18 cellular contexts compared by ENCODE assay signal in the genomic region with DNA sequence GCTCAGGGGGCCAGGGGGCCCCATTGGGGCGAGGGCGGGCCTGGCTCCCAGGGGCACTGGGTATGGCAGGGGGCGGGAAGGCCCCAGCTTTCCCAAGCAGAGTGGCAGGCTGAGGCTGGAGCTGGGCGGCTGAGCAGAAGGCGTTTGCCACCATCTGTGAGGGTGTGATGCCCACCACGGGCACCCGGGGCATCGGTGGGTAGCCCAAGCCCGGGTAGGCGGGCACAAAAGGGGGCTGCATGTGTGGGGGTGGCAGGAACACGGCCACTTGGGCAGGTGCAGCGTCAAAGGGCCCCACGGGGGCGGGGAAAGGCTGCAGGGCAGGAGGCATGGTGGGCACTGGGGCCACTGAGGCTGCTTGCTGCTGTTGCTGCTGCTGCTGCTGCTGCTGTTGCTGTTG.
"Had no signal": no experiment of that assay in that cellular context is flagged by ENCODE, and none has a peak within 500 bp of the region (broad histone marks: within the 10 kb centered on the region; RNA-seq: fewer than 3 reads in every experiment).

No MANE protein-coding gene starts in this region.

- H3K4me2 ChIP-seq: KMS-11, SK-N-SH had no signal

- H3K9me3 ChIP-seq: SK-N-SH had no signal

- FAIRE-seq: HepG2, RCC 7860 had no signal

- DNase-seq: IMR-90, Kasumi-1, MM.1S, NCI-H1092 treated with DMSO at 0.1 percent for 48 hours, NCI-H1436, NCI-H187 treated with DMSO at 0.1 percent for 48 hours, NCI-H2029 treated with DMSO at 0.1 percent for 48 hours, NCI-H2107, NCI-H2227 treated with DMSO at 0.1 percent for 48 hours, NCI-H524, NCI-H526 treated with DMSO at 0.1 percent for 48 hours, NCI-H748 treated with DMSO at 0.1 percent for 48 hours, RPMI8226, SHP77, SK-N-SH had no signal

- H3K27ac ChIP-seq: KMS-11 had no signal

- ATAC-seq: HepG2 had no signal

- H3K9ac ChIP-seq: KMS-11, SK-N-SH had no signal
